Comparison of ENCODE assay signal across 1 cellular context in the genomic region with DNA sequence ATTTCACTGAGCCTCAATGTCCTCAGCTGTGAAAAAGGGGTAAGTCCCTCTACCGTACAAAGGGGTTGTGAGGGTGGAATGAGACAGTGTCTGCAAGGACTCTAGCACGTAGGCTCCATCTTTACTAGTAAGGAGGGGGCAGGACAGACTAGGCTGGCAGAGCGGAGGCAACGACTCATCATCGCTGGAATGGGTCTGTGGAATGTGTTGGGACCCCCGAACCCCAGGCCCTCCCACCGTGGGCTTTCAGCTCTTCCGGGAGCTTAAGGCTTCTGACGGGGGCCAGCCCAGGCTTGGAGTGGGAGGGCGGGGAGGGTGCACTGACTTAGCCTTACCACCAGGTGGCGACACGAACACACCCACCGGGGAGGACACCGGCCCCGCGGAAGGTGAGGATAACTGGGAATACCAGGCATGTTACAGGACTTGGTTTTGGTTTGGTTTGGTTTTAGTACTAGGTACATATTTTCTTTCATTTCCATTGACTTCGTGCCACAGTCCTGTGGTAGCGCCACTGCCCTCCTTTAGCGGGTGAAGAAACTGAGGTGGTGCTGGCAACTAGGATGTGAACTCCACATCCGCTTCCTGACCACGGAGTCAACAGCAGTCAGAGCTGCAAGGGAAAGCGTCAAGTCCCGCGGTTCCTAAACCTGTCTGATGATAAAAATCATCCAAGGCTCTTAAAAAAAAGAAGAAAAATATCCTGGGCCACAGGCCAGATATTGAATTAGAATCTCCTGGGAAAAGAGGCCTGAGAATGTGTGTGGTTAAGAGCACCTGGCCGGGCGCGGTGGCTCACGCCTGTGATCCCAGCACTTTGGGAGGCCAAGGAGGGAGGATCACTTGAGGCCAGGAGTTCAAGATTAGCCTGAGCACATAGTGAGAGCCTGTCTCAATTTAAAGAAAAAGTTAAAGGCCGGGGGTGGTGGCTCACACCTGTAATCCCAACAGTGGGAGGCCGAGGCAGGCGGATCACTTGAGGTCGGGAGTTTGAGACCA.
TF ChIP-seq lines count a peak whose summit lies in the region.

No MANE protein-coding gene starts in this region.

TF ChIP-seq in K562, 482 proteins besides CTCF, POLR2A, EP300 and RAD21 (continued from another document and continues in another):
- TF ChIP-seq ETV6 (IDR thresholded peaks at IDR 0.05; ENCODE audit: borderline replicate concordance in 1 of 2, low read depth in 2 of 2, low read length in 1 of 2): no peak
- TF ChIP-seq ETV6 (CRISPR knock-in tag; IDR thresholded peaks at IDR 0.05; ENCODE audit: borderline replicate concordance): no peak
- TF ChIP-seq, protein P1, sequence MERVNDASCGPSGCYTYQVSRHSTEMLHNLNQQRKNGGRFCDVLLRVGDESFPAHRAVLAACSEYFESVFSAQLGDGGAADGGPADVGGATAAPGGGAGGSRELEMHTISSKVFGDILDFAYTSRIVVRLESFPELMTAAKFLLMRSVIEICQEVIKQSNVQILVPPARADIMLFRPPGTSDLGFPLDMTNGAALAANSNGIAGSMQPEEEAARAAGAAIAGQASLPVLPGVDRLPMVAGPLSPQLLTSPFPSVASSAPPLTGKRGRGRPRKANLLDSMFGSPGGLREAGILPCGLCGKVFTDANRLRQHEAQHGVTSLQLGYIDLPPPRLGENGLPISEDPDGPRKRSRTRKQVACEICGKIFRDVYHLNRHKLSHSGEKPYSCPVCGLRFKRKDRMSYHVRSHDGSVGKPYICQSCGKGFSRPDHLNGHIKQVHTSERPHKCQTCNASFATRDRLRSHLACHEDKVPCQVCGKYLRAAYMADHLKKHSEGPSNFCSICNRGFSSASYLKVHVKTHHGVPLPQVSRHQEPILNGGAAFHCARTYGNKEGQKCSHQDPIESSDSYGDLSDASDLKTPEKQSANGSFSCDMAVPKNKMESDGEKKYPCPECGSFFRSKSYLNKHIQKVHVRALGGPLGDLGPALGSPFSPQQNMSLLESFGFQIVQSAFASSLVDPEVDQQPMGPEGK (CRISPR knock-in tag; IDR thresholded peaks at IDR 0.05; ENCODE audit: borderline replicate concordance): no peak
- no peak for TF ChIP-seq E2F3 (CRISPR knock-in tag; IDR thresholded peaks at IDR 0.05)
- no peak for TF ChIP-seq ZNF384 (IDR thresholded peaks at IDR 0.05; ENCODE audit: low read depth, low read length)
- TF ChIP-seq STAG1 (CRISPR knock-in tag; IDR thresholded peaks at IDR 0.05; ENCODE audit: borderline replicate concordance): peak; percentile 98
- no peak for TF ChIP-seq TAF15 (IDR thresholded peaks at IDR 0.05; ENCODE audit: low read depth, low read length)
- TF ChIP-seq ZBTB43 (CRISPR knock-in tag; IDR thresholded peaks at IDR 0.05): no peak
- no peak for TF ChIP-seq TEAD2 (tag; IDR thresholded peaks at IDR 0.05)
- no peak for TF ChIP-seq MCM3 (IDR thresholded peaks at IDR 0.05)
- no peak for TF ChIP-seq MAFG (tag; conservative IDR thresholded peaks at IDR 0.05)
- no peak for TF ChIP-seq ZFP1 (CRISPR knock-in tag; IDR thresholded peaks at IDR 0.05)
- no peak for TF ChIP-seq ZNF511 (CRISPR knock-in tag; IDR thresholded peaks at IDR 0.05)
- no peak for TF ChIP-seq ZKSCAN8 (CRISPR knock-in tag; IDR thresholded peaks at IDR 0.05)
- TF ChIP-seq, protein P2, sequence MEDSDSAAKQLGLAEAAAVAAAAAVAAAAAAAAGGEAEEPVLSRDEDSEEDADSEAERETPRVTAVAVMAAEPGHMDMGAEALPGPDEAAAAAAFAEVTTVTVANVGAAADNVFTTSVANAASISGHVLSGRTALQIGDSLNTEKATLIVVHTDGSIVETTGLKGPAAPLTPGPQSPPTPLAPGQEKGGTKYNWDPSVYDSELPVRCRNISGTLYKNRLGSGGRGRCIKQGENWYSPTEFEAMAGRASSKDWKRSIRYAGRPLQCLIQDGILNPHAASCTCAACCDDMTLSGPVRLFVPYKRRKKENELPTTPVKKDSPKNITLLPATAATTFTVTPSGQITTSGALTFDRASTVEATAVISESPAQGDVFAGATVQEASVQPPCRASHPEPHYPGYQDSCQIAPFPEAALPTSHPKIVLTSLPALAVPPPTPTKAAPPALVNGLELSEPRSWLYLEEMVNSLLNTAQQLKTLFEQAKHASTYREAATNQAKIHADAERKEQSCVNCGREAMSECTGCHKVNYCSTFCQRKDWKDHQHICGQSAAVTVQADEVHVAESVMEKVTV (CRISPR knock-in tag; IDR thresholded peaks at IDR 0.05): peak; percentile 67
- no peak for TF ChIP-seq ELF1 (tag; IDR thresholded peaks at IDR 0.05)
- TF ChIP-seq BDP1 (IDR thresholded peaks at IDR 0.05; ENCODE audit: insufficient read depth, insufficient read length): no peak
- no peak for TF ChIP-seq BACH1 (tag; IDR thresholded peaks at IDR 0.05)
- no peak for TF ChIP-seq HNRNPK (IDR thresholded peaks at IDR 0.05; ENCODE audit: low read depth, low read length, poor library complexity, severe bottlenecking)
- TF ChIP-seq, protein P3, sequence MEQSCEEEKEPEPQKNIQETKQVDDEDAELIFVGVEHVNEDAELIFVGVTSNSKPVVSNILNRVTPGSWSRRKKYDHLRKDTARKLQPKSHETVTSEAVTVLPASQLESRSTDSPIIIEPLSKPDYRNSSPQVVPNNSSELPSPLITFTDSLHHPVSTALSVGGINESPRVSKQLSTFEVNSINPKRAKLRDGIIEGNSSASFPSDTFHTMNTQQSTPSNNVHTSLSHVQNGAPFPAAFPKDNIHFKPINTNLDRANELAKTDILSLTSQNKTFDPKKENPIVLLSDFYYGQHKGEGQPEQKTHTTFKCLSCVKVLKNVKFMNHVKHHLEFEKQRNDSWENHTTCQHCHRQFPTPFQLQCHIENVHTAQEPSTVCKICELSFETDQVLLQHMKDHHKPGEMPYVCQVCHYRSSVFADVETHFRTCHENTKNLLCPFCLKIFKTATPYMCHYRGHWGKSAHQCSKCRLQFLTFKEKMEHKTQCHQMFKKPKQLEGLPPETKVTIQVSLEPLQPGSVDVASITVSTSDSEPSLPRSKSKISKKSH (CRISPR knock-in tag; IDR thresholded peaks at IDR 0.05): no peak
- no peak for TF ChIP-seq FOXP1 (CRISPR knock-in tag; IDR thresholded peaks at IDR 0.05)
- TF ChIP-seq ZNF3 (CRISPR knock-in tag; IDR thresholded peaks at IDR 0.05): no peak
- TF ChIP-seq SIN3B (IDR thresholded peaks at IDR 0.05; ENCODE audit: low read depth): no peak
- no peak for TF ChIP-seq ZNF584 (CRISPR knock-in tag; IDR thresholded peaks at IDR 0.05; ENCODE audit: low read depth)
- no peak for TF ChIP-seq HLTF (IDR thresholded peaks at IDR 0.05)
- TF ChIP-seq RUNX1 (IDR thresholded peaks at IDR 0.05; ENCODE audit: low read depth): no peak
- TF ChIP-seq ESRRB (CRISPR knock-in tag; IDR thresholded peaks at IDR 0.05; ENCODE audit: borderline replicate concordance): no peak
- no peak for TF ChIP-seq GATAD2A (IDR thresholded peaks at IDR 0.05)
- no peak for TF ChIP-seq HNRNPLL (IDR thresholded peaks at IDR 0.05; ENCODE audit: low read depth, low read length, poor library complexity, severe bottlenecking)
- no peak for TF ChIP-seq SMARCC2 (IDR thresholded peaks at IDR 0.05; ENCODE audit: low read depth)
- TF ChIP-seq SOX6 (IDR thresholded peaks at IDR 0.05): no peak
- TF ChIP-seq SP1 (CRISPR knock-in tag; IDR thresholded peaks at IDR 0.05): no peak
- TF ChIP-seq CAMTA2 (CRISPR knock-in tag; conservative IDR thresholded peaks at IDR 0.05): no peak
- no peak for TF ChIP-seq ZNF239 (CRISPR knock-in tag; IDR thresholded peaks at IDR 0.05)
- peak; percentile 40; the same call in 1 of the 2 replicates for TF ChIP-seq ZBTB7A (IDR thresholded peaks at IDR 0.05; ENCODE audit: borderline replicate concordance, control insufficient read depth, low read depth, low read length)
- TF ChIP-seq DACH1 (IDR thresholded peaks at IDR 0.05; ENCODE audit: partially characterized antibody): no peak
- TF ChIP-seq EWSR1 (IDR thresholded peaks at IDR 0.05; ENCODE audit: borderline replicate concordance, low read depth, partially characterized antibody): no peak
- no peak for TF ChIP-seq RBBP5 (IDR thresholded peaks at IDR 0.05; ENCODE audit: borderline replicate concordance, insufficient read depth, low read length, poor library complexity, severe bottlenecking)
- TF ChIP-seq, protein P4, sequence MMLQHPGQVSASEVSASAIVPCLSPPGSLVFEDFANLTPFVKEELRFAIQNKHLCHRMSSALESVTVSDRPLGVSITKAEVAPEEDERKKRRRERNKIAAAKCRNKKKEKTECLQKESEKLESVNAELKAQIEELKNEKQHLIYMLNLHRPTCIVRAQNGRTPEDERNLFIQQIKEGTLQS (IDR thresholded peaks at IDR 0.05): no peak
- TF ChIP-seq, protein P4 (CRISPR knock-in tag; conservative IDR thresholded peaks at IDR 0.05): no peak
- TF ChIP-seq ZNF766 (CRISPR knock-in tag; conservative IDR thresholded peaks at IDR 0.05): no peak
- TF ChIP-seq KDM1A (IDR thresholded peaks at IDR 0.05): no peak
- no peak for TF ChIP-seq TAF7 (tag; IDR thresholded peaks at IDR 0.05)
- TF ChIP-seq YY1 (IDR thresholded peaks at IDR 0.05; ENCODE audit: borderline replicate concordance in 1 of 3, control insufficient read depth in 1 of 3, extremely low read depth in 1 of 3, insufficient read depth in 3 of 3, insufficient read length in 1 of 3, insufficient replicate concordance in 2 of 3, low read depth in 1 of 3, low read length in 2 of 3): peak in 2 of 3 experiments; percentile 17 to 48
- TF ChIP-seq TAF9B (IDR thresholded peaks at IDR 0.05; ENCODE audit: partially characterized antibody): no peak
- TF ChIP-seq CUX1 (CRISPR knock-in tag; IDR thresholded peaks at IDR 0.05): no peak
- peak in 1 of 2 experiments; percentile 22; a peak in 1 of 4 replicates for TF ChIP-seq RCOR1 (IDR thresholded peaks at IDR 0.05; ENCODE audit: borderline replicate concordance in 1 of 2, low read depth in 2 of 2, low read length in 2 of 2)
- no peak for TF ChIP-seq ZZZ3 (IDR thresholded peaks at IDR 0.05)
- TF ChIP-seq SMARCB1 (IDR thresholded peaks at IDR 0.05; ENCODE audit: insufficient read length, low read depth): no peak
- no peak for TF ChIP-seq KHSRP (IDR thresholded peaks at IDR 0.05)
- no peak for TF ChIP-seq SIN3A (IDR thresholded peaks at IDR 0.05; ENCODE audit: borderline replicate concordance in 2 of 2, control insufficient read depth in 1 of 2, low read depth in 2 of 2, low read length in 2 of 2)
- TF ChIP-seq ZBTB1 (CRISPR knock-in tag; IDR thresholded peaks at IDR 0.05; ENCODE audit: borderline replicate concordance, low read depth): no peak
- TF ChIP-seq MTA3 (IDR thresholded peaks at IDR 0.05; ENCODE audit: borderline replicate concordance): no peak
- TF ChIP-seq ZKSCAN1 (IDR thresholded peaks at IDR 0.05; ENCODE audit: low read depth, low read length): no peak
- no peak for TF ChIP-seq FOXJ2 (tag; IDR thresholded peaks at IDR 0.05)
- peak; percentile 81 for TF ChIP-seq HMBOX1 (IDR thresholded peaks at IDR 0.05)
- TF ChIP-seq POLR2G (IDR thresholded peaks at IDR 0.05; ENCODE audit: low read depth, low read length): no peak
